ENCODE assay signal across 14 cellular contexts in genomic region chr7:129902788-129903422, GRCh38. TPM values are rescaled to one million over a fixed set of nuclear protein-coding genes. Genes with fewer than 3 reads are reported as not detected.
DNase-seq lines count a peak whose midpoint lies in the region; ATAC-seq and TF ChIP-seq lines count a peak whose summit lies in the region.
"Had no signal": no experiment of that assay in that cellular context is flagged by ENCODE, and none has a peak within 500 bp of the region (broad histone marks: within the 10 kb centered on the region; RNA-seq: fewer than 3 reads in every experiment).

No MANE protein-coding gene starts in this region.

- peaks cover 0 to 4% (median 0%) of the 10 kb centered on the region in 8 donors for H3K9me3 Mint-ChIP-seq in CD4-positive, alpha-beta memory T cell
- peaks cover 0 to 23% (median 3%) of the 10 kb centered on the region in 9 donors for H3K9me3 Mint-ChIP-seq in naive thymus-derived CD8-positive, alpha-beta T cell
- H3K9me3 Mint-ChIP-seq: H9 had no signal

- TF ChIP-seq RAD21 in HCT116 (IDR thresholded peaks at IDR 0.05; ENCODE audit: low read depth) = no peak

- CTCF ChIA-PET in CD4-positive, alpha-beta memory T cell (lab: Charles Lee; ENCODE audit: partially characterized antibody) = interaction anchor here (0.8 to 1.6 kb wide), 2 partner anchors 48 to 78 kb away, joined by 3 to 4 read pairs; no protein-coding TSS in a partner anchor
- CTCF ChIA-PET in HCT116 (lab: Charles Lee) = no interaction called here

- H3K36me3 Mint-ChIP-seq in CD4-positive, alpha-beta memory T cell = peaks cover 29 to 51% of the 10 kb centered on the region in 2 donors
- peaks cover 5 to 29% (median 23%) of the 10 kb centered on the region in 3 donors for H3K36me3 Mint-ChIP-seq in naive thymus-derived CD8-positive, alpha-beta T cell

- no peak overlapping the region for H2AFZ ChIP-seq in HCT116 (ENCODE audit: low read depth, low read length, poor library complexity, severe bottlenecking)
- H2AFZ ChIP-seq: PC-9 had no signal

- ATAC-seq in HCT116 = no peak
- no peak for ATAC-seq in naive thymus-derived CD8-positive, alpha-beta T cell
- ATAC-seq in HG03432 (IDR thresholded peaks at IDR 0.05; ENCODE audit: unreplicated experiment) = no peak

- no peak overlapping the region for H3K4me3 ChIP-seq in CD4-positive, alpha-beta memory T cell (ENCODE audit: low read length in 2 of 2)
- no peak overlapping the region for H3K4me3 ChIP-seq in HCT116 (replicated peaks in 1 of 2; ENCODE audit: low read depth in 1 of 2, low read length in 2 of 2)
- H3K4me3 ChIP-seq in adrenal gland = no peak overlapping the region
- H3K4me3 ChIP-seq: BLaER1, PC-9 had no signal

- H3K79me2 ChIP-seq in HCT116 (ENCODE audit: insufficient read depth, low read length) = peaks cover 92% of the 10 kb centered on the region

- no peaks in the 10 kb centered on the region for H3K27me3 Mint-ChIP-seq in CD4-positive, alpha-beta memory T cell
- H3K27me3 Mint-ChIP-seq in naive thymus-derived CD8-positive, alpha-beta T cell = no peaks in the 10 kb centered on the region

- H3K9me3 ChIP-seq in CD4-positive, alpha-beta memory T cell (ENCODE audit: control insufficient read depth in 1 of 2, low read length in 2 of 2) = no peaks in the 10 kb centered on the region
- H3K9me3 ChIP-seq in HCT116 (ENCODE audit: control insufficient read depth in 1 of 2, insufficient read depth in 1 of 2, low read depth in 1 of 2, low read length in 2 of 2) = no peaks in the 10 kb centered on the region
- no peaks in the 10 kb centered on the region for H3K9me3 ChIP-seq in adrenal gland (replicated peaks in 1 of 3)

- no peak overlapping the region for H3K9ac ChIP-seq in HCT116 (ENCODE audit: low read length)
- H3K9ac ChIP-seq: BLaER1 had no signal

- no peak overlapping the region for H3K27ac ChIP-seq in CD4-positive, alpha-beta memory T cell (ENCODE audit: low read depth, low read length)
- H3K27ac ChIP-seq in HCT116 (ENCODE audit: low read depth, low read length) (peak overlapping the region; percentile 79), adrenal gland (peak overlapping the region in 4 of 5 donors; percentile 9 to 75 (median 60))
- H3K27ac ChIP-seq: BLaER1, PC-9 had no signal

- no peaks in the 10 kb centered on the region for H4K20me1 ChIP-seq in HCT116 (ENCODE audit: insufficient read depth)

- peak overlapping the region in 6 of 8 donors; percentile 14 to 63 (median 30) for H3K4me3 Mint-ChIP-seq in CD4-positive, alpha-beta memory T cell
- H3K4me3 Mint-ChIP-seq in naive thymus-derived CD8-positive, alpha-beta T cell = peak overlapping the region in 3 of 10 donors; percentile 12 to 47 (median 19)
- H3K4me3 Mint-ChIP-seq: H9 had no signal

- H3K27me3 ChIP-seq in CD4-positive, alpha-beta memory T cell (ENCODE audit: insufficient read depth, low read length) = no peaks in the 10 kb centered on the region
- H3K27me3 ChIP-seq in HCT116 (ENCODE audit: insufficient read depth, low read length) = no peaks in the 10 kb centered on the region
- H3K27me3 ChIP-seq in adrenal gland = no peaks in the 10 kb centered on the region
- H3K27me3 ChIP-seq: BLaER1 had no signal

- TF ChIP-seq POLR2A in HCT116 (IDR thresholded peaks at IDR 0.05; ENCODE audit: borderline replicate concordance, extremely low read depth, insufficient read depth, insufficient read length) (no peak), adrenal gland (IDR thresholded peaks at IDR 0.05) (peak in 1 of 2 donors; percentile 14)

- peak overlapping the region in 4 of 7 donors; percentile 42 to 84 (median 74) for H3K27ac Mint-ChIP-seq in CD4-positive, alpha-beta memory T cell
- H3K27ac Mint-ChIP-seq in naive thymus-derived CD8-positive, alpha-beta T cell = peak overlapping the region in 8 of 10 donors; percentile 72 to 94 (median 84)
- H3K27ac Mint-ChIP-seq: H9 had no signal

- no peak for DNase-seq in CD4-positive, alpha-beta memory T cell
- no peak for DNase-seq in HCT116 (ENCODE audit: low read depth, low spot score)
- DNase-seq in adrenal gland = peak in 1 of 7 donors; percentile 49
- no peak for DNase-seq in naive thymus-derived CD8-positive, alpha-beta T cell
- DNase-seq in NCI-H2107 (lab: John Stamatoyannopoulos, UW) = no peak
- DNase-seq in 8988T = no peak
- DNase-seq: H9, KBM-7, NCI-H1048, NCI-H146, NCI-H2081 treated with DMSO at 0.1 percent for 48 hours, PC-9 had no signal

- peak overlapping the region; percentile 2; the same call in 1 of the 2 replicates for H3K4me2 ChIP-seq in HCT116 (ENCODE audit: low read length)
- H3K4me2 ChIP-seq: BLaER1, PC-9 had no signal

- H3K4me1 ChIP-seq in CD4-positive, alpha-beta memory T cell (ENCODE audit: insufficient read depth, low read length) = peaks cover 58% of the 10 kb centered on the region
- H3K4me1 ChIP-seq in HCT116 (ENCODE audit: control insufficient read depth in 1 of 2, insufficient read depth in 2 of 2, low read length in 2 of 2) (peaks cover 94 to 97% of the 10 kb centered on the region in 2 experiments), adrenal gland (replicated peaks in 1 of 2) (peaks cover 48 to 85% of the 10 kb centered on the region in 2 donors)

- 37 to 68% (median 45%) methylated on average over 8 of the region's 8 CpGs for WGBS in adrenal gland, 4 donors

- POLR2A ChIA-PET in CD4-positive, alpha-beta memory T cell (lab: Charles Lee; ENCODE audit: partially characterized antibody) = no interaction called here
- POLR2A ChIA-PET in HCT116 (lab: Charles Lee) = no interaction called here
- POLR2A ChIA-PET in naive thymus-derived CD8-positive, alpha-beta T cell (lab: Charles Lee) = no interaction called here

- TF ChIP-seq CTCF in HCT116 (IDR thresholded peaks at IDR 0.05 in 2 of 3, conservative IDR thresholded peaks at IDR 0.05 in 1 of 3; ENCODE audit: borderline replicate concordance in 1 of 3, insufficient read depth in 1 of 3, low read depth in 2 of 3, low read length in 2 of 3) = no peak
- TF ChIP-seq CTCF in adrenal gland (IDR thresholded peaks at IDR 0.05) = no peak

- intact Hi-C loops in CD4-positive, alpha-beta memory T cell (cut with micrococcal nuclease) = no loop called here
- intact Hi-C loops in HCT116 (cut with micrococcal nuclease) = no loop called here
- intact Hi-C loops in adrenal gland (cut with DNase I) = no loop called here

- no TSS peak for BruUV-seq in HCT116 (replicated peaks; lab: Mats Ljungman, UMichigan)

- RAD21 ChIA-PET in HCT116 (lab: Charles Lee; ENCODE audit: low non-redundant PET in 1 of 2, low total read pairs in 2 of 2, uncharacterized antibody in 2 of 2, unreplicated experiment in 2 of 2) = no interaction called here

- H3K9me2 ChIP-seq in HCT116 (ENCODE audit: insufficient read depth) = no peaks in the 10 kb centered on the region

- H3K36me3 ChIP-seq in CD4-positive, alpha-beta memory T cell (ENCODE audit: insufficient read depth, low read length) = no peaks in the 10 kb centered on the region
- H3K36me3 ChIP-seq in HCT116 (ENCODE audit: control insufficient read depth in 1 of 2, insufficient read depth in 2 of 2, low read length in 2 of 2) (0 out of 4 replicates have a peak, but pooled peaks cover 0 to 2% of the 10 kb centered on the region in 2 experiments), adrenal gland (replicated peaks in 1 of 2) (peaks cover 0 to 12% of the 10 kb centered on the region in 2 donors)

- peaks cover 60 to 90% (median 78%) of the 10 kb centered on the region in 4 donors for H3K4me1 Mint-ChIP-seq in CD4-positive, alpha-beta memory T cell
- H3K4me1 Mint-ChIP-seq in naive thymus-derived CD8-positive, alpha-beta T cell = peaks cover 51 to 95% (median 87%) of the 10 kb centered on the region in 4 donors

TF ChIP-seq in HCT116, 20 proteins besides CTCF, POLR2A, EP300 and RAD21 (continues in another document):
- TF ChIP-seq EZH2phosphoT487 (IDR thresholded peaks at IDR 0.05; ENCODE audit: borderline replicate concordance) = no peak
- no peak for TF ChIP-seq YY1 (IDR thresholded peaks at IDR 0.05; ENCODE audit: extremely low read depth, insufficient replicate concordance, low read depth, low read length)
- TF ChIP-seq CBX3 (IDR thresholded peaks at IDR 0.05; ENCODE audit: low read depth) = no peak
- no peak for TF ChIP-seq EGR1 (IDR thresholded peaks at IDR 0.05; ENCODE audit: low read depth)
- no peak for TF ChIP-seq SIN3A (IDR thresholded peaks at IDR 0.05; ENCODE audit: low read depth)
- no peak for TF ChIP-seq EZH2 (IDR thresholded peaks at IDR 0.05)
- no peak for TF ChIP-seq REST (IDR thresholded peaks at IDR 0.05; ENCODE audit: low read depth)
- no peak for TF ChIP-seq FOSL1 (IDR thresholded peaks at IDR 0.05; ENCODE audit: low read depth)
- TF ChIP-seq ELF1 (IDR thresholded peaks at IDR 0.05; ENCODE audit: borderline replicate concordance, low read depth) = no peak
- no peak for TF ChIP-seq SP1 (IDR thresholded peaks at IDR 0.05; ENCODE audit: low read depth)

RNA-seq across cellular contexts. Expression of gene UBE2H, which starts 49.9 kb away (rescaled TPM):
- 10 to 100 TPM; 42.6 to 43.8 TPM for total RNA-seq in CD4-positive, alpha-beta memory T cell
- polyA plus RNA-seq in CD4-positive, alpha-beta memory T cell = 10 to 100 TPM; 45.8 to 56.6 TPM
- 117 TPM for total RNA-seq in HCT116 (2021; ENCODE audit: unreplicated experiment)
- 52.7 and 54.2 TPM in 2 replicates for polyA plus RNA-seq in HCT116 (2012)
- total RNA-seq in adrenal gland = 100 to 1,000 TPM in 7 of 8 donors, 10 to 100 TPM in 1; 94.0 to 392 (median 187) TPM
- 100 to 1,000 TPM in 1 of 3 donors, 10 to 100 TPM in 2; 48.3 to 140 (median 52.1) TPM for polyA plus RNA-seq in adrenal gland
- total RNA-seq in naive thymus-derived CD8-positive, alpha-beta T cell = 10 to 100 TPM; 46.3 to 46.7 TPM
- polyA plus RNA-seq in naive thymus-derived CD8-positive, alpha-beta T cell = 10 to 100 TPM; 36.4 to 61.4 (median 52.9) TPM
